Comparison of ENCODE assay signal across 10 cellular contexts in the genomic region with DNA sequence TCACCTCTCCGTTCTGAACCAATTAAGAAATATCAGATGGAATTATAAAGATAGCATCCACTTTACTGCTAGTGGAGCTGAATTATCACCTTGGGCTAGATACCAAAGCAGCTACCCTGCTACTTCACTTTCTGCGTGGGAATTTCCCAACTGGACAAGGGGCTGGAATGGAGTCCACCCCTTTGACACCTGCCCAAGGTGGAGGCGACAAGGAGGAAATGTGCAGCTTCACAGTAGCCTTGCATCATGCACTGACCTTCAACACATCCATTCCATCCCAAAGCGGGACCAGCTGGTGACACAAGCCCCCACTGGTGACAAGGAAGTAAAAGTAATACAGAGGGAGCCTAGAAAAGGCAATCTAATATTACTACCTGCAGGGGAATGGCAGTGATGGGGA. TPM values are rescaled to one million over a fixed set of nuclear protein-coding genes. Genes with fewer than 3 reads are reported as not detected.
"Had no signal": no experiment of that assay in that cellular context is flagged by ENCODE, and none has a peak within 500 bp of the region (broad histone marks: within the 10 kb centered on the region; RNA-seq: fewer than 3 reads in every experiment).

No MANE protein-coding gene starts in this region.

- DNase-seq: H9, HCEC 1CT, IMR-90, KG1 had no signal

- H3K4me3 Mint-ChIP-seq: GM23338, H9 had no signal

- FAIRE-seq: H1, H54, HTR-8/SVneo, K562 had no signal

- ATAC-seq: GM23338, K562 had no signal

- H3K27ac Mint-ChIP-seq: GM23338 had no signal

- H3K9me3 Mint-ChIP-seq: GM23338, H9 had no signal

- H3K4me2 ChIP-seq: GM23338 had no signal

- H3K4me3 ChIP-seq: GM23338, K562 had no signal

- H2AFZ ChIP-seq: GM23338 had no signal

RNA-seq across cellular contexts. Expression of gene CTNND2, which starts 30.7 kb away (rescaled TPM):
- total RNA-seq: HT-29, IMR-90 had no signal
- polyA plus RNA-seq: IMR-90 had no signal
